Comparison of ENCODE assay signal across 9 cellular contexts in genomic region chr1:146051452-146051852, GRCh38. TPM values are rescaled to one million over a fixed set of nuclear protein-coding genes. Genes with fewer than 3 reads are reported as not detected.
DNase-seq lines count a peak whose midpoint lies in the region; ATAC-seq and TF ChIP-seq lines count a peak whose summit lies in the region.
"Had no signal": no experiment of that assay in that cellular context is flagged by ENCODE, and none has a peak within 500 bp of the region (broad histone marks: within the 10 kb centered on the region; RNA-seq: fewer than 3 reads in every experiment).

No MANE protein-coding gene starts in this region.

- H3K27ac ChIP-seq in SJSA1 (peak overlapping the region; percentile 93), psoas muscle (peak overlapping the region; percentile 80)

- DNase-seq in SJSA1 (ENCODE audit: low read depth in 1 of 2, low spot score in 2 of 2), result no peak
- no peak for DNase-seq in fibroblast of mammary gland (ENCODE audit: low read depth)
- no peak for DNase-seq in psoas muscle
- no peak for DNase-seq in inferior parietal cortex (ENCODE audit: extremely low spot score)
- no peak for DNase-seq in DMS79 treated with DMSO at 0.1 percent for 48 hours (lab: John Stamatoyannopoulos, UW)
- no peak for DNase-seq in HuH-7.5 (ENCODE audit: low spot score)

- 50 to 57% (median 56%) methylated on average over 15 of the region's 15 CpGs for WGBS in psoas muscle, 3 donors

- intact Hi-C loops in psoas muscle (cut with DNase I), result no loop called here

- H3K4me3 ChIP-seq in SJSA1 (peak overlapping the region; percentile 16), fibroblast of mammary gland (ENCODE audit: control insufficient read depth, low read depth, low read length) (peak overlapping the region; percentile 27), psoas muscle (peak overlapping the region; percentile 55)

- no peaks in the 10 kb centered on the region for H3K9me3 ChIP-seq in SJSA1 (replicated peaks)
- H3K9me3 ChIP-seq in psoas muscle, result no peaks in the 10 kb centered on the region

- H3K27me3 ChIP-seq in SJSA1 (replicated peaks) (no peaks in the 10 kb centered on the region), psoas muscle (ENCODE audit: insufficient read depth in 3 of 3, low read length in 2 of 3) (no peaks in the 10 kb centered on the region)

- TF ChIP-seq CTCF in fibroblast of mammary gland (conservative IDR thresholded peaks at IDR 0.05; ENCODE audit: control insufficient read depth, insufficient read depth, low read depth, low read length), result no peak
- TF ChIP-seq CTCF in psoas muscle (IDR thresholded peaks at IDR 0.05), result no peak

- ATAC-seq in GM19023 (IDR thresholded peaks at IDR 0.05; ENCODE audit: unreplicated experiment) (peak; percentile 12), psoas muscle (peak; percentile 27 to 39 (median 34)), GM18520 (IDR thresholded peaks at IDR 0.05; ENCODE audit: unreplicated experiment) (no peak)

- H3K36me3 ChIP-seq in SJSA1 (no peaks in the 10 kb centered on the region), psoas muscle (ENCODE audit: insufficient read depth in 1 of 2, low read depth in 1 of 2) (no peaks in the 10 kb centered on the region)

- no peaks in the 10 kb centered on the region for H3K4me1 ChIP-seq in SJSA1 (replicated peaks)
- H3K4me1 ChIP-seq in psoas muscle, result no peaks in the 10 kb centered on the region

RNA-seq across cellular contexts. Expression of gene HJV, which starts 29.9 kb away (rescaled TPM):
- not detected in 2 replicates for total RNA-seq in SJSA1 (2014; rRNA removed; shearing (Covaris generic))
- total RNA-seq in psoas muscle, result 100 to 1,000 TPM; 240 to 354 (median 317) TPM
- polyA plus RNA-seq in psoas muscle, result 100 to 1,000 TPM in 2 of 3 donors, 10 to 100 TPM in 1; 38.1 to 314 (median 168) TPM
- total RNA-seq: pulmonary artery endothelial cell had no signal

RNA-seq across cellular contexts. Expression of gene TXNIP, which starts 55.1 kb away (rescaled TPM):
- 57.4 and 82.5 TPM in 2 replicates for total RNA-seq in SJSA1 (2014; rRNA removed; shearing (Covaris generic))
- 1,000 to 10,000 TPM in 3 of 4 donors, 100 to 1,000 TPM in 1; 887 to 2,747 (median 1,374) TPM for total RNA-seq in psoas muscle
- polyA plus RNA-seq in psoas muscle, result 1,000 to 10,000 TPM; 1,253 to 1,929 (median 1,863) TPM

Comparison
In these comparisons a context has a peak if more than half of its experiments do, and no peak if none do; other contexts are left out.
1. RNA of gene HJV, which starts 29.9 kb away (total RNA-seq): 240 to 354 TPM in psoas muscle; not detected in SJSA1; every median in the first group is over 100 times any median in the second.
2. RNA of gene TXNIP, which starts 55.1 kb away (total RNA-seq): 887 to 2,747 TPM in psoas muscle; 57.4 to 82.5 TPM in SJSA1; every median in the first group is over 10 times any median in the second.
3. Peak in every context shown above with its lines, with median percentiles within 50 percentile points of each other: H3K4me3 ChIP-seq.